8 cellular contexts compared by ENCODE assay signal in the genomic region with DNA sequence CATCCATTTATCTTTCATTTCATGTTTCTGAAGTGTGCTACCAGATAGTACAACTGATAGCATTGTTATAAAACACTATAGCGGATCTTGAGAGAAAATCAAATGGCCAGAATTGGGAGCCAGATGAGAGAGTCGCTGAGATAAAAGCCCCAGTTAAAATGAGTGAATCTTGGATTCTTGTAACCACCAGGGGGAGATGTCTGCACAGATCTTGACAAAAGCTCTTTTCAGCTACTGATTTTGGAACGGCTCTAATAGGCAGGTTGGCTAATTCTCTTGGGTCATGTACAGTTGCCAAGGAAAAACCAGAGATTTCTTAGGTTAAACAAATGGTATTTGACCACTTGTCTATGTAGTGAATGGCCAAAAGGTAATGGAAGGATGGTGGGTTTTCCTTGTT.
DNase-seq lines count a peak whose midpoint lies in the region; ATAC-seq and TF ChIP-seq lines count a peak whose summit lies in the region.

No MANE protein-coding gene starts in this region.

- no peaks in the 10 kb centered on the region for H3K27me3 ChIP-seq in SU-DHL-6 (ENCODE audit: low read length)

- no peaks in the 10 kb centered on the region for H3K36me3 ChIP-seq in SU-DHL-6 (ENCODE audit: low read length)

- H3K4me1 Mint-ChIP-seq in activated naive CD4-positive, alpha-beta T cell treated with anti-CD3 and anti-CD28 coated beads, Interleukin-2, amount 10 ng/mL, durations not matched to agents 7 days and 5 days: no peaks in the 10 kb centered on the region
- peaks cover 5% of the 10 kb centered on the region for H3K4me1 Mint-ChIP-seq in nephron progenitor cell

- H3K9me3 Mint-ChIP-seq in activated naive CD4-positive, alpha-beta T cell treated with anti-CD3 and anti-CD28 coated beads, Interleukin-2, amount 10 ng/mL, durations not matched to agents 7 days and 5 days: no peaks in the 10 kb centered on the region
- no peaks in the 10 kb centered on the region for H3K9me3 Mint-ChIP-seq in nephron progenitor cell

- no peak overlapping the region for H2AFZ ChIP-seq in SU-DHL-6 (ENCODE audit: low read depth, low read length, severe bottlenecking)

- no peak overlapping the region for H3K4me2 ChIP-seq in SU-DHL-6 (ENCODE audit: low read depth, low read length, poor library complexity, severe bottlenecking)

- no peaks in the 10 kb centered on the region for H3K79me2 ChIP-seq in SU-DHL-6 (ENCODE audit: insufficient read depth, low read length)

- peak; percentile 63 for TF ChIP-seq CTCF in LNCAP (IDR thresholded peaks at IDR 0.05)
- TF ChIP-seq CTCF in SU-DHL-6 (IDR thresholded peaks at IDR 0.05; ENCODE audit: insufficient read depth, low read length, poor library complexity, severe bottlenecking): peak; percentile 37
- peak; percentile 72 for TF ChIP-seq CTCF in nephron progenitor cell (IDR thresholded peaks at IDR 0.05)

- no peak overlapping the region for H3K4me3 Mint-ChIP-seq in activated naive CD4-positive, alpha-beta T cell treated with anti-CD3 and anti-CD28 coated beads, Interleukin-2, amount 10 ng/mL, durations not matched to agents 7 days and 5 days
- no peak overlapping the region for H3K4me3 Mint-ChIP-seq in nephron progenitor cell

- no peak overlapping the region for H3K4me3 ChIP-seq in SU-DHL-6 (ENCODE audit: insufficient read depth, low read length, poor library complexity, severe bottlenecking)

- no peaks in the 10 kb centered on the region for H4K20me1 ChIP-seq in SU-DHL-6 (ENCODE audit: low read depth, low read length)

- no peak overlapping the region for H3K27ac Mint-ChIP-seq in activated naive CD4-positive, alpha-beta T cell treated with anti-CD3 and anti-CD28 coated beads, Interleukin-2, amount 10 ng/mL, durations not matched to agents 7 days and 5 days
- H3K27ac Mint-ChIP-seq in nephron progenitor cell: no peak overlapping the region

- no peak for ATAC-seq in GM21515 (IDR thresholded peaks at IDR 0.05; ENCODE audit: unreplicated experiment)
- ATAC-seq in HG03025 (IDR thresholded peaks at IDR 0.05; ENCODE audit: low FRiP score, unreplicated experiment): no peak

- no peaks in the 10 kb centered on the region for H3K9me3 ChIP-seq in SU-DHL-6 (ENCODE audit: insufficient read depth, low read length)

- H3K9me2 ChIP-seq in SU-DHL-6 (replicated peaks; ENCODE audit: insufficient read depth, low read length): no peaks in the 10 kb centered on the region

- no peaks in the 10 kb centered on the region for H3K27me3 Mint-ChIP-seq in activated naive CD4-positive, alpha-beta T cell treated with anti-CD3 and anti-CD28 coated beads, Interleukin-2, amount 10 ng/mL, durations not matched to agents 7 days and 5 days
- peaks cover 5% of the 10 kb centered on the region for H3K27me3 Mint-ChIP-seq in nephron progenitor cell (ENCODE audit: low read depth, poor library complexity)

- H3K36me3 Mint-ChIP-seq in activated naive CD4-positive, alpha-beta T cell treated with anti-CD3 and anti-CD28 coated beads, Interleukin-2, amount 10 ng/mL, durations not matched to agents 7 days and 5 days: peaks cover 40% of the 10 kb centered on the region
- peaks cover 32% of the 10 kb centered on the region for H3K36me3 Mint-ChIP-seq in nephron progenitor cell (ENCODE audit: low read depth)

- no peak overlapping the region for H3K9ac ChIP-seq in SU-DHL-6 (ENCODE audit: low read length)

- CTCF ChIA-PET in activated naive CD4-positive, alpha-beta T cell treated with anti-CD3 and anti-CD28 coated beads, Interleukin-2, amount 10 ng/mL, durations not matched to agents 7 days and 5 days (lab: Charles Lee): interaction anchor here (0.7 to 6.6 kb wide), 12 partner anchors 9 to 415 kb away, joined by 3 to 75 read pairs (median 4); no protein-coding TSS in a partner anchor

- H3K27ac ChIP-seq in SU-DHL-6 (ENCODE audit: low read depth, low read length): no peak overlapping the region

- H3F3A ChIP-seq in SU-DHL-6 (ENCODE audit: insufficient read depth): no peaks in the 10 kb centered on the region

- peak; percentile 24 for DNase-seq in activated naive CD4-positive, alpha-beta T cell treated with anti-CD3 and anti-CD28 coated beads, Interleukin-2, amount 10 ng/mL, durations not matched to agents 7 days and 5 days
- DNase-seq in activated naive CD4-positive, alpha-beta T cell (lab: John Stamatoyannopoulos, UW): no peak
- DNase-seq in fibroblast of peridontal ligament (ENCODE audit: extremely low read depth) (peak; percentile 90), nephron progenitor cell (peak; percentile 9)

Comparison
In these comparisons a context has a peak if more than half of its experiments do, and no peak if none do; other contexts are left out.
1. DNase-seq: peak in activated naive CD4-positive, alpha-beta T cell treated with anti-CD3 and anti-CD28 coated beads, Interleukin-2, amount 10 ng/mL, durations not matched to agents 7 days and 5 days (single experiment), fibroblast of peridontal ligament (single experiment) and nephron progenitor cell (single experiment); none in activated naive CD4-positive, alpha-beta T cell (0 of 4).
2. Peak in every context shown above with its lines, with median percentiles within 50 percentile points of each other: CTCF ChIP-seq.